24 cellular contexts compared by ENCODE assay signal in genomic region chr18:5653802-5654201, GRCh38.
"Had no signal": no experiment of that assay in that cellular context is flagged by ENCODE, and none has a peak within 500 bp of the region (broad histone marks: within the 10 kb centered on the region; RNA-seq: fewer than 3 reads in every experiment).

No MANE protein-coding gene starts in this region.

- H3K27me3 ChIP-seq: colonic mucosa, esophagus squamous epithelium, hepatocyte had no signal

- H2AFZ ChIP-seq: hepatocyte had no signal

- H3K9me3 ChIP-seq: colonic mucosa, esophagus squamous epithelium, gastroesophageal sphincter, heart left ventricle, lower lobe of right lung, mucosa of descending colon had no signal

- H3K4me3 ChIP-seq: colonic mucosa, esophagus squamous epithelium, gastroesophageal sphincter, heart left ventricle, hepatocyte, lower lobe of right lung, mucosa of descending colon had no signal

- DNase-seq: colonic mucosa; cortex of kidney; effector CD8-positive, alpha-beta T cell; effector memory CD8-positive, alpha-beta T cell; endodermal cell; erythroblast; esophagus squamous epithelium; foreskin fibroblast; heart left ventricle; hypothalamus; immature natural killer cell; islet precursor cell; kidney; kidney glomerular epithelial cell; left colon; left ventricle myocardium superior; lower lobe of right lung; mesenchymal stem cell; mucosa of descending colon; naive B cell; naive thymus-derived CD8-positive, alpha-beta T cell had no signal

- H3K4me1 ChIP-seq: colonic mucosa, esophagus squamous epithelium, gastroesophageal sphincter, heart left ventricle, lower lobe of right lung had no signal

- H3K4me2 ChIP-seq: hepatocyte had no signal

- H3K79me2 ChIP-seq: hepatocyte had no signal

- H3K27ac ChIP-seq: colonic mucosa, epithelial cell of prostate, esophagus squamous epithelium, gastroesophageal sphincter, heart left ventricle, hepatocyte, lower lobe of right lung had no signal

- H3K36me3 ChIP-seq: colonic mucosa, esophagus squamous epithelium, gastroesophageal sphincter, heart left ventricle, lower lobe of right lung had no signal
